Comparison of ENCODE assay signal across 1 cellular context in the genomic region with DNA sequence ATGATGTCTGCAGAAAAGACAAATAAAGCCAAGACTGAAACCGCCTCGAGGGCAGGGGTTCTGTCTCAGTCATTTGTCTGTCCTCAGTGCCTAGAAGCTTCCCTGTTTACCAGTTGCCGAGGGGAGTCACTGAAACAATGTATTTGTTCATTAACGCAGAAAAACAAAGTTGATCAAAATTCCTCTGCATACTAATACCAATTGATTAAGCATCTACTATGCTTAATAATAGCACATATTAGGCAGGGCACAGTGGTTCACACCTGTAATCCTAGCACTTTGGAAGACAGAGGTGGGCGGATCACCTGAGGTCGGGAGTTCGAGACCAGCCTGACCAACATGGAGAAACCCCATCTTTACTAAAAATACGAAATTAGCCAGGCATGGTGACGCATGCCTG.
A peak's percentile ranks its signal among the peaks of the same experiment; 100 is the strongest.
TF ChIP-seq lines count a peak whose summit lies in the region.

No MANE protein-coding gene starts in this region.

TF ChIP-seq in K562, 482 proteins besides CTCF, POLR2A, EP300 and RAD21 (continued from another document):
- TF ChIP-seq FOXP4 (CRISPR knock-in tag; IDR thresholded peaks at IDR 0.05; ENCODE audit: borderline replicate concordance) (0 out of 2 replicates have a peak, but pooled peaks have one; percentile 34), DACH1 (IDR thresholded peaks at IDR 0.05; ENCODE audit: partially characterized antibody) (peak; percentile 46), HLTF (IDR thresholded peaks at IDR 0.05) (no peak), ZNF316 (IDR thresholded peaks at IDR 0.05) (peak; percentile 15; the same call in 1 of the 2 replicates)
- TF ChIP-seq, protein P1, sequence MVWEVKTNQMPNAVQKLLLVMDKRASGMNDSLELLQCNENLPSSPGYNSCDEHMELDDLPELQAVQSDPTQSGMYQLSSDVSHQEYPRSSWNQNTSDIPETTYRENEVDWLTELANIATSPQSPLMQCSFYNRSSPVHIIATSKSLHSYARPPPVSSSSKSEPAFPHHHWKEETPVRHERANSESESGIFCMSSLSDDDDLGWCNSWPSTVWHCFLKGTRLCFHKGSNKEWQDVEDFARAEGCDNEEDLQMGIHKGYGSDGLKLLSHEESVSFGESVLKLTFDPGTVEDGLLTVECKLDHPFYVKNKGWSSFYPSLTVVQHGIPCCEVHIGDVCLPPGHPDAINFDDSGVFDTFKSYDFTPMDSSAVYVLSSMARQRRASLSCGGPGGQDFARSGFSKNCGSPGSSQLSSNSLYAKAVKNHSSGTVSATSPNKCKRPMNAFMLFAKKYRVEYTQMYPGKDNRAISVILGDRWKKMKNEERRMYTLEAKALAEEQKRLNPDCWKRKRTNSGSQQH (CRISPR knock-in tag; IDR thresholded peaks at IDR 0.05): no peak
